Comparison of ENCODE assay signal across 19 cellular contexts in genomic region chr3:105899528-105899927, GRCh38. TPM values are rescaled to one million over a fixed set of nuclear protein-coding genes. Genes with fewer than 3 reads are reported as not detected.
DNase-seq lines count a peak whose midpoint lies in the region; ATAC-seq, FAIRE-seq and TF ChIP-seq lines count a peak whose summit lies in the region.
"Had no signal": no experiment of that assay in that cellular context is flagged by ENCODE, and none has a peak within 500 bp of the region (broad histone marks: within the 10 kb centered on the region; RNA-seq: fewer than 3 reads in every experiment).

No MANE protein-coding gene starts in this region.

- no peaks in the 10 kb centered on the region for H3K36me3 Mint-ChIP-seq in glutamatergic neuron (ENCODE audit: unreplicated experiment)
- H3K36me3 Mint-ChIP-seq in activated T-helper 2 cell treated with anti-CD3 and anti-CD28 coated beads, Interferon-gamma antibody, Interleukin-2, Interleukin-4, amounts not matched to agents 10 μg/mL and 5 μg/mL and 100 μg/mL, durations not matched to agents 14 hours and 24 hours and 36 hours (ENCODE audit: low read depth) = peaks cover 2% of the 10 kb centered on the region
- H3K36me3 Mint-ChIP-seq in activated T-helper 17 cell treated with anti-CD3 and anti-CD28 coated beads, Interleukin-2, amount 50 U/mL, for 72 hours (ENCODE audit: low read depth) = no peaks in the 10 kb centered on the region

- no peak overlapping the region for H3K27ac Mint-ChIP-seq in glutamatergic neuron (ENCODE audit: unreplicated experiment)
- no peak overlapping the region for H3K27ac Mint-ChIP-seq in activated T-helper 2 cell treated with anti-CD3 and anti-CD28 coated beads, Interferon-gamma antibody, Interleukin-2, Interleukin-4, amounts not matched to agents 10 μg/mL and 5 μg/mL and 100 μg/mL, durations not matched to agents 14 hours and 24 hours and 36 hours
- H3K27ac Mint-ChIP-seq in activated T-helper 17 cell treated with anti-CD3 and anti-CD28 coated beads, Interleukin-2, amount 50 U/mL, for 72 hours = no peak overlapping the region
- H3K27ac Mint-ChIP-seq: activated naive CD8-positive, alpha-beta T cell treated with anti-CD3 and anti-CD28 coated beads, Interleukin-2, amount 10 ng/mL, durations not matched to agents 7 days and 5 days; memory B cell; stimulated activated naive CD8-positive, alpha-beta T cell treated with anti-CD3 and anti-CD28 coated beads, Interleukin-15, Interleukin-2, amounts not matched to agents 100 ng/mL and 50 ng/mL, for 24 hours; T-helper 2 cell treated with Interferon-gamma antibody and Interleukin-4, amounts not matched to agents 5 μg/mL and 100 μg/mL, for 36 hours had no signal

- H3K27me3 ChIP-seq in ACC112 (ENCODE audit: insufficient read depth, low read length) (no peaks in the 10 kb centered on the region), bronchial epithelial cell (ENCODE audit: control insufficient read depth, insufficient read depth, low read length) (no peaks in the 10 kb centered on the region)
- H3K27me3 ChIP-seq: neutrophil had no signal

- intact Hi-C loops in activated T-helper 2 cell treated with anti-CD3 and anti-CD28 coated beads, Interferon-gamma antibody, Interleukin-2, Interleukin-4, amounts not matched to agents 10 μg/mL and 5 μg/mL and 100 μg/mL, durations not matched to agents 14 hours and 24 hours and 36 hours (cut with micrococcal nuclease) = no loop called here

- H3K27me3 Mint-ChIP-seq in glutamatergic neuron (ENCODE audit: unreplicated experiment) = no peaks in the 10 kb centered on the region
- H3K27me3 Mint-ChIP-seq in activated T-helper 2 cell treated with anti-CD3 and anti-CD28 coated beads, Interferon-gamma antibody, Interleukin-2, Interleukin-4, amounts not matched to agents 10 μg/mL and 5 μg/mL and 100 μg/mL, durations not matched to agents 14 hours and 24 hours and 36 hours (ENCODE audit: low read depth) = no peaks in the 10 kb centered on the region
- H3K27me3 Mint-ChIP-seq in activated T-helper 17 cell treated with anti-CD3 and anti-CD28 coated beads, Interleukin-2, amount 50 U/mL, for 72 hours = no peaks in the 10 kb centered on the region
- H3K27me3 Mint-ChIP-seq: activated naive CD8-positive, alpha-beta T cell treated with anti-CD3 and anti-CD28 coated beads, Interleukin-2, amount 10 ng/mL, durations not matched to agents 7 days and 5 days; memory B cell; stimulated activated naive CD8-positive, alpha-beta T cell treated with anti-CD3 and anti-CD28 coated beads, Interleukin-15, Interleukin-2, amounts not matched to agents 100 ng/mL and 50 ng/mL, for 24 hours had no signal

- no peak for TF ChIP-seq CTCF in bronchial epithelial cell (IDR thresholded peaks at IDR 0.05; ENCODE audit: insufficient read depth, low read length, severe bottlenecking)
- TF ChIP-seq CTCF in glutamatergic neuron (IDR thresholded peaks at IDR 0.05; ENCODE audit: partially characterized antibody, unreplicated experiment) = no peak

- no peaks in the 10 kb centered on the region for H3K36me3 ChIP-seq in ACC112 (ENCODE audit: insufficient read depth, low read length)
- H3K36me3 ChIP-seq in bronchial epithelial cell (ENCODE audit: control insufficient read depth, insufficient read depth, low read length) = no peaks in the 10 kb centered on the region
- H3K36me3 ChIP-seq: neutrophil had no signal

- no peaks in the 10 kb centered on the region for H3K79me2 ChIP-seq in ACC112 (ENCODE audit: control insufficient read depth, insufficient read depth, low read length, unreplicated experiment)

- no peak for FAIRE-seq in HTR-8/SVneo (lab: Jason Lieb, UNC)
- FAIRE-seq in bronchial epithelial cell (lab: Jason Lieb, UNC) = no peak

- DNase-seq in HTR-8/SVneo (ENCODE audit: insufficient read length, low spot score) (peak; percentile 48), bronchial epithelial cell (ENCODE audit: low read depth) (peak; percentile 84), iris pigment epithelial cell (ENCODE audit: low read depth) (peak; percentile 68), glutamatergic neuron (no peak), occipital lobe (lab: John Stamatoyannopoulos, UW) (no peak)
- no peak for DNase-seq in activated T-helper 2 cell treated with anti-CD3 and anti-CD28 coated beads, Interferon-gamma antibody, Interleukin-2, Interleukin-4, amounts not matched to agents 10 μg/mL and 5 μg/mL and 100 μg/mL, durations not matched to agents 14 hours and 24 hours and 36 hours (ENCODE audit: low spot score)
- DNase-seq: activated naive CD8-positive, alpha-beta T cell treated with anti-CD3 and anti-CD28 coated beads, Interleukin-2, amount 10 ng/mL, durations not matched to agents 7 days and 5 days; AML-193; DMS53; NCI-H187; NCI-H524 treated with DMSO at 0.1 percent for 48 hours had no signal

- no peaks in the 10 kb centered on the region for H3K9me3 Mint-ChIP-seq in glutamatergic neuron (ENCODE audit: unreplicated experiment)
- H3K9me3 Mint-ChIP-seq in activated T-helper 2 cell treated with anti-CD3 and anti-CD28 coated beads, Interferon-gamma antibody, Interleukin-2, Interleukin-4, amounts not matched to agents 10 μg/mL and 5 μg/mL and 100 μg/mL, durations not matched to agents 14 hours and 24 hours and 36 hours = peaks cover 7% of the 10 kb centered on the region
- no peaks in the 10 kb centered on the region for H3K9me3 Mint-ChIP-seq in activated T-helper 17 cell treated with anti-CD3 and anti-CD28 coated beads, Interleukin-2, amount 50 U/mL, for 72 hours
- H3K9me3 Mint-ChIP-seq: T-helper 2 cell treated with Interferon-gamma antibody and Interleukin-4, amounts not matched to agents 5 μg/mL and 100 μg/mL, for 36 hours had no signal

- H3K4me3 ChIP-seq in ACC112 (ENCODE audit: low read depth, low read length) (no peak overlapping the region), bronchial epithelial cell (ENCODE audit: low read depth, low read length) (no peak overlapping the region)
- H3K4me3 ChIP-seq: skin epidermis had no signal

- H3K27ac ChIP-seq in ACC112 (ENCODE audit: low read depth, low read length) = peak overlapping the region; percentile 45
- H3K27ac ChIP-seq: neutrophil, skin epidermis had no signal

- peaks cover 8% of the 10 kb centered on the region for H3K4me1 ChIP-seq in ACC112 (ENCODE audit: control insufficient read depth, insufficient read depth, low read length, unreplicated experiment)

- no peak for ATAC-seq in activated T-helper 17 cell treated with anti-CD3 and anti-CD28 coated beads, Interleukin-2, amount 50 U/mL, for 72 hours (replicated peaks)
- ATAC-seq: esophagus mucosa had no signal

- no peak overlapping the region for H3K4me3 Mint-ChIP-seq in glutamatergic neuron (ENCODE audit: unreplicated experiment)
- no peak overlapping the region for H3K4me3 Mint-ChIP-seq in activated T-helper 2 cell treated with anti-CD3 and anti-CD28 coated beads, Interferon-gamma antibody, Interleukin-2, Interleukin-4, amounts not matched to agents 10 μg/mL and 5 μg/mL and 100 μg/mL, durations not matched to agents 14 hours and 24 hours and 36 hours (ENCODE audit: low read depth)
- H3K4me3 Mint-ChIP-seq in activated T-helper 17 cell treated with anti-CD3 and anti-CD28 coated beads, Interleukin-2, amount 50 U/mL, for 72 hours = no peak overlapping the region
- H3K4me3 Mint-ChIP-seq: activated naive CD8-positive, alpha-beta T cell treated with anti-CD3 and anti-CD28 coated beads, Interleukin-2, amount 10 ng/mL, durations not matched to agents 7 days and 5 days; memory B cell; stimulated activated naive CD8-positive, alpha-beta T cell treated with anti-CD3 and anti-CD28 coated beads, Interleukin-15, Interleukin-2, amounts not matched to agents 100 ng/mL and 50 ng/mL, for 24 hours; T-helper 2 cell treated with Interferon-gamma antibody and Interleukin-4, amounts not matched to agents 5 μg/mL and 100 μg/mL, for 36 hours had no signal

- peaks cover 1% of the 10 kb centered on the region for H3K4me1 Mint-ChIP-seq in glutamatergic neuron (ENCODE audit: low read depth, unreplicated experiment)
- H3K4me1 Mint-ChIP-seq in activated T-helper 2 cell treated with anti-CD3 and anti-CD28 coated beads, Interferon-gamma antibody, Interleukin-2, Interleukin-4, amounts not matched to agents 10 μg/mL and 5 μg/mL and 100 μg/mL, durations not matched to agents 14 hours and 24 hours and 36 hours (ENCODE audit: low read depth) = peaks cover 1% of the 10 kb centered on the region
- H3K4me1 Mint-ChIP-seq in activated T-helper 17 cell treated with anti-CD3 and anti-CD28 coated beads, Interleukin-2, amount 50 U/mL, for 72 hours = no peaks in the 10 kb centered on the region
- H3K4me1 Mint-ChIP-seq: activated naive CD8-positive, alpha-beta T cell treated with anti-CD3 and anti-CD28 coated beads, Interleukin-2, amount 10 ng/mL, durations not matched to agents 7 days and 5 days; memory B cell had no signal

- H2AFZ ChIP-seq in ACC112 (ENCODE audit: low read length, unreplicated experiment) = peak overlapping the region; percentile 51

RNA-seq across cellular contexts. Expression of gene CBLB, which starts 30.7 kb away (rescaled TPM):
- total RNA-seq in bronchial epithelial cell (30.0 and 34.4 TPM in 2 replicates), glutamatergic neuron (ENCODE audit: unreplicated experiment) (269 TPM), occipital lobe (59.6 TPM)
- total RNA-seq in activated T-helper 2 cell treated with anti-CD3 and anti-CD28 coated beads, Interferon-gamma antibody, Interleukin-2, Interleukin-4, amounts not matched to agents 10 μg/mL and 5 μg/mL and 100 μg/mL, durations not matched to agents 14 hours and 24 hours and 36 hours = 146 and 152 TPM in 2 replicates
- total RNA-seq in activated T-helper 17 cell treated with anti-CD3 and anti-CD28 coated beads, Interleukin-2, amount 50 U/mL, for 72 hours = 100 to 1,000 TPM in 1 of 2 donors, 10 to 100 TPM in 1; 41.4 to 110 TPM

Comparison
In these comparisons a context has a peak if more than half of its experiments do, and no peak if none do; other contexts are left out.
1. DNase-seq: peak in HTR-8/SVneo (single experiment), bronchial epithelial cell (single experiment) and iris pigment epithelial cell (single experiment); none in glutamatergic neuron (single experiment), occipital lobe (single experiment) and activated T-helper 2 cell treated with anti-CD3 and anti-CD28 coated beads, Interferon-gamma antibody, Interleukin-2, Interleukin-4, amounts not matched to agents 10 μg/mL and 5 μg/mL and 100 μg/mL, durations not matched to agents 14 hours and 24 hours and 36 hours (single experiment).